17 cellular contexts compared by ENCODE assay signal in the genomic region with DNA sequence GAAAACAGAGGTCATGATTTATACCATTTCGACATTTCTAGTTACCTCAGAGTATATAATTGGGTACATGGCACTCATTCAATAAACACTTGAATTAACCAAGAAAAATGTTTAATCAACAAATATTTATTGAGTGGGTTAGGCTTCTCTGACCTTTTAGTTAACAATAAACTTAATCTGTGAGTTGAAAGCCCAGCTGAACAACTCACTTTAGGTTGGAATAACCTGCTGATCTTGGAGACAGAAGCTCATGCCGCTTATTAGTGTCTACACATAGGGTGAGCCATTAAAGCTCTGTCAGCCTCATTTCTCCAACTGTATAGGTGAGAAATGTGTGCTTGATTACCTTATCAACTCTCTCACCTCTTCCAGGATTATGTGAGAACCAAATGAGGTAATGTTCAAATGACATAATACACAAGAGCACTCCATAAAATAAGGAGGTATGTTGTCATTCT.
"Had no signal": no experiment of that assay in that cellular context is flagged by ENCODE, and none has a peak within 500 bp of the region (broad histone marks: within the 10 kb centered on the region; RNA-seq: fewer than 3 reads in every experiment).

No MANE protein-coding gene starts in this region.

- H3K27ac ChIP-seq: coronary artery, esophagus muscularis mucosa, suprapubic skin had no signal

- H3K9me3 ChIP-seq: esophagus muscularis mucosa, suprapubic skin had no signal

- H3K36me3 ChIP-seq: esophagus muscularis mucosa, suprapubic skin had no signal

- DNase-seq: activated CD4-positive, alpha-beta T cell treated with anti-CD3 and anti-CD28 coated beads, Interleukin-2, amount 10 ng/mL, durations not matched to agents 24 days and 14 days; activated CD4-positive, CD25-positive, alpha-beta regulatory T cell; activated CD8-positive, alpha-beta memory T cell treated with anti-CD3 and anti-CD28 coated beads, Interleukin-2, amount 50 U/mL, for 48 hours; activated gamma-delta T cell treated with Interleukin-2 at 50 U/mL for 16 hours; activated naive CD8-positive, alpha-beta T cell treated with anti-CD3 and anti-CD28 coated beads for 36 hours; amygdala; central memory CD4-positive, alpha-beta T cell; hippocampal formation; left ventricle myocardium superior; nucleus accumbens; right cardiac atrium; stimulated activated naive CD8-positive, alpha-beta T cell treated with anti-CD3 and anti-CD28 coated beads, Interleukin-15, Interleukin-2, amounts not matched to agents 100 U/mL and 50 U/mL, for 24 hours had no signal

- H3K4me3 ChIP-seq: coronary artery, esophagus muscularis mucosa, suprapubic skin had no signal

- H3K27me3 ChIP-seq: suprapubic skin had no signal

- ATAC-seq: left ventricle myocardium superior; right cardiac atrium; stimulated activated naive CD8-positive, alpha-beta T cell treated with anti-CD3 and anti-CD28 coated beads, Interleukin-15, Interleukin-2, amounts not matched to agents 100 U/mL and 50 U/mL, for 24 hours had no signal

- FAIRE-seq: keratinocyte, TTC549 had no signal
